26 cellular contexts compared by ENCODE assay signal in the genomic region with DNA sequence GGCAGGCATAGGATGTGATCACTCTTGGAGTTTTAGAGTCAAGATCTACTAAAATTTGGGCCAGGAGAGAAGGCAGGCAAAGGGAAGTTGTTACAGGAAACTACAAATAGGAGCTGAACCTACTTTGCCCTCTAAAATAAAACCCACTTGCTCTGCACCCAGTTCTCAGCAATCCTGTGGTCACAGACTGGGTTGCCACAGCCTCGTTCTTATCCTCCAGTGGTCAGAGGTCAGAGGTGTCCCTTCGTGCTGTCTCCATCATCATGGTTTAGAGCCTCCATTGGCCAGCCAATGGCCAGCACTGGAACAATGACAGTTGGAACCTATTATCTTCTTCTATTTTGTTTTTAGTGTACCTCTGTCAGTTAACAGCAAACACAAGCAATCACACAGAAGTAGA.
"Had no signal": no experiment of that assay in that cellular context is flagged by ENCODE, and none has a peak within 500 bp of the region (broad histone marks: within the 10 kb centered on the region; RNA-seq: fewer than 3 reads in every experiment).

No MANE protein-coding gene starts in this region.

- ATAC-seq: activated naive CD4-positive, alpha-beta T cell treated with anti-CD3 and anti-CD28 coated beads, Interleukin-2, amount 50 U/mL, for 72 hours; activated T-cell treated with anti-CD3 and anti-CD28 coated beads, Interleukin-2, amount 50 U/mL, for 72 hours; effector memory CD8-positive, alpha-beta T cell; esophagus mucosa; left cardiac atrium; pancreas had no signal

- H3K4me1 ChIP-seq: adrenal gland, breast epithelium, colonic mucosa, pancreas, right atrium auricular region, thyroid gland had no signal

- H3K27ac ChIP-seq: adrenal gland, breast epithelium, colonic mucosa, dorsolateral prefrontal cortex, neutrophil, pancreas, psoas muscle, right atrium auricular region, thyroid gland had no signal

- H3K27me3 ChIP-seq: adrenal gland, breast epithelium, colonic mucosa, dorsolateral prefrontal cortex, neutrophil, pancreas, right atrium auricular region, thyroid gland had no signal

- H3K4me3 ChIP-seq: adrenal gland, breast epithelium, colonic mucosa, dorsolateral prefrontal cortex, pancreas, psoas muscle, right atrium auricular region, thyroid gland had no signal

- H3K9me3 ChIP-seq: adrenal gland, colonic mucosa, neutrophil, pancreas, psoas muscle, thyroid gland had no signal

- DNase-seq: activated CD4-positive, alpha-beta memory T cell treated with anti-CD3 and anti-CD28 coated beads for 36 hours; activated CD4-positive, alpha-beta T cell treated with anti-CD3 and anti-CD28 coated beads for 4 hours; activated CD4-positive, CD25-positive, alpha-beta regulatory T cell; activated effector memory CD4-positive, alpha-beta T cell treated with Interleukin-2 at 50 U/mL for 16 hours; activated T-cell treated with anti-CD3 and anti-CD28 coated beads, Interleukin-2, amount 50 U/mL, for 72 hours; adrenal gland; colonic mucosa; dorsolateral prefrontal cortex; effector memory CD8-positive, alpha-beta T cell; hippocampal formation; left cardiac atrium; midbrain; pancreas; psoas muscle; stimulated activated CD4-positive, alpha-beta T cell treated with anti-CD3 and anti-CD28 coated beads, Interleukin-12 subunit alpha, Interleukin-12 subunit beta, amount 100 ng/mL, for 4 hours; substantia nigra; T-helper 9 cell; thyroid gland had no signal

- H3K4me3 Mint-ChIP-seq: activated CD4-positive, alpha-beta memory T cell treated with anti-CD3 and anti-CD28 coated beads for 36 hours; activated T-cell treated with anti-CD3 and anti-CD28 coated beads, Interleukin-2, amount 50 U/mL, for 72 hours; central memory CD8-positive, alpha-beta T cell; effector memory CD8-positive, alpha-beta T cell; natural killer cell treated with Interleukin-12 subunit alpha and Interleukin-12 subunit beta and Interleukin-15 and Interleukin-18, amount 100 ng/mL, for 72 hours; stimulated activated naive CD8-positive, alpha-beta T cell treated with anti-CD3 and anti-CD28 coated beads, Interleukin-15, Interleukin-2, amounts not matched to agents 100 ng/mL and 50 ng/mL, for 24 hours had no signal

- H3K27ac Mint-ChIP-seq: activated CD4-positive, alpha-beta memory T cell treated with anti-CD3 and anti-CD28 coated beads for 36 hours; activated naive CD4-positive, alpha-beta T cell treated with anti-CD3 and anti-CD28 coated beads, Interleukin-2, amount 50 U/mL, for 72 hours; activated T-cell treated with anti-CD3 and anti-CD28 coated beads, Interleukin-2, amount 50 U/mL, for 72 hours; effector memory CD8-positive, alpha-beta T cell; natural killer cell treated with Interleukin-12 subunit alpha and Interleukin-12 subunit beta and Interleukin-15 and Interleukin-18, amount 100 ng/mL, for 72 hours; stimulated activated naive CD8-positive, alpha-beta T cell treated with anti-CD3 and anti-CD28 coated beads, Interleukin-15, Interleukin-2, amounts not matched to agents 100 ng/mL and 50 ng/mL, for 24 hours had no signal

- H3K4me1 Mint-ChIP-seq: central memory CD8-positive, alpha-beta T cell had no signal

- H3K27me3 Mint-ChIP-seq: effector memory CD8-positive, alpha-beta T cell had no signal
